Comparison of ENCODE assay signal across 10 cellular contexts in genomic region chr6:105675715-105676397, GRCh38.
DNase-seq lines count a peak whose midpoint lies in the region; ATAC-seq and TF ChIP-seq lines count a peak whose summit lies in the region.
"Had no signal": no experiment of that assay in that cellular context is flagged by ENCODE, and none has a peak within 500 bp of the region (broad histone marks: within the 10 kb centered on the region; RNA-seq: fewer than 3 reads in every experiment).

No MANE protein-coding gene starts in this region.

- H4K20me1 ChIP-seq in hepatocyte (ENCODE audit: insufficient read depth, poor library complexity, severe bottlenecking) = no peaks in the 10 kb centered on the region

- no peaks in the 10 kb centered on the region for H3K9me2 ChIP-seq in hepatocyte (replicated peaks; ENCODE audit: insufficient read depth)

- no peak overlapping the region for H3K4me2 ChIP-seq in hepatocyte

- no peaks in the 10 kb centered on the region for H3K79me2 ChIP-seq in hepatocyte

- H3K4me1 ChIP-seq in hepatocyte (ENCODE audit: insufficient read depth) = no peaks in the 10 kb centered on the region
- H3K4me1 ChIP-seq: lower lobe of right lung had no signal

- peak; percentile 78 for DNase-seq in COR-L47 (lab: John Stamatoyannopoulos, UW)
- DNase-seq in HS-27A (ENCODE audit: low read depth) = peak; percentile 38
- peak; percentile 99 for DNase-seq in RPMI7951 (ENCODE audit: low read depth)
- peak; percentile 12 for DNase-seq in hepatocyte (ENCODE audit: low spot score)
- DNase-seq in amygdala (lab: John Stamatoyannopoulos, UW) = no peak
- DNase-seq: lower lobe of right lung had no signal

- no peak for TF ChIP-seq CTCF in hepatocyte (IDR thresholded peaks at IDR 0.05; ENCODE audit: poor library complexity)

- H3K9me3 ChIP-seq in hepatocyte (ENCODE audit: low read depth) = no peaks in the 10 kb centered on the region
- H3K9me3 ChIP-seq: lower lobe of right lung had no signal

- H3K27ac ChIP-seq in hepatocyte = no peak overlapping the region
- H3K27ac ChIP-seq: lower lobe of right lung, SK-N-MC had no signal

- H2AFZ ChIP-seq in hepatocyte = no peak overlapping the region

- no peak overlapping the region for H3K4me3 ChIP-seq in hepatocyte
- H3K4me3 ChIP-seq: lower lobe of right lung, SK-N-MC had no signal

- no peak for ATAC-seq in GM18517 (IDR thresholded peaks at IDR 0.05; ENCODE audit: unreplicated experiment)
- ATAC-seq in GM18498 (IDR thresholded peaks at IDR 0.05; ENCODE audit: unreplicated experiment) = no peak
- ATAC-seq in GM19397 (IDR thresholded peaks at IDR 0.05; ENCODE audit: unreplicated experiment) = no peak

- no peaks in the 10 kb centered on the region for H3K27me3 ChIP-seq in hepatocyte

- 41% methylated on average over 5 of the region's 5 CpGs for WGBS in hepatocyte (ENCODE audit: low lambda C conversion rate, missing lambda C conversion rate)

- H3K36me3 ChIP-seq in hepatocyte (replicated peaks; ENCODE audit: insufficient read depth, low read depth) = no peaks in the 10 kb centered on the region
- H3K36me3 ChIP-seq: lower lobe of right lung had no signal

Comparison
In these comparisons a context has a peak if more than half of its experiments do, and no peak if none do; other contexts are left out.
1. DNase-seq: peak in COR-L47 (single experiment), HS-27A (single experiment), RPMI7951 (single experiment) and hepatocyte (single experiment); none in amygdala (0 of 56).